28 cellular contexts compared by ENCODE assay signal in the genomic region with DNA sequence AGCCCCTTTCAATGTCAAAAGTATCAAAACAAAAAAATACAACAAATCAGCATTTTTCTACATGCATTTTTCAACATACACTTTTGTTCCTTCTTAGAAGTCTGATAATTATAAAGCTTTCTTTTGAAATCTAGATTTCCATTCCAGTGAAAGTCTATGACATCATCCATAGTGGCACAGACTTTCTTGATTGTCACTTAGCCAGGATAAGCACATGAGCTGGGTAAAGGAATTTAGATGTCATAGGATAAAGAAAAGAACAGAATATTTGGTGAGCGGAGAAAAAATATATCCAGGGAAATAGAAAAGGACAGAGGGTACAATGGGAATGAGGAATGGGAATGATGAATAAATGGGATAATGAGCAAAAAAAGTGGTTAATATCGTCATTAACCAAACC. TPM values are rescaled to one million over a fixed set of nuclear protein-coding genes. Genes with fewer than 3 reads are reported as not detected.
A peak's percentile ranks its signal among the peaks of the same experiment; 100 is the strongest.
DNase-seq lines count a peak whose midpoint lies in the region; ATAC-seq, FAIRE-seq and TF ChIP-seq lines count a peak whose summit lies in the region.
"Had no signal": no experiment of that assay in that cellular context is flagged by ENCODE, and none has a peak within 500 bp of the region (broad histone marks: within the 10 kb centered on the region; RNA-seq: fewer than 3 reads in every experiment).

No MANE protein-coding gene starts in this region.

- TF ChIP-seq POLR2A in HepG2 (IDR thresholded peaks at IDR 0.05; ENCODE audit: insufficient read depth in 1 of 2, low read depth in 2 of 2, low read length in 2 of 2) = no peak
- no peak for TF ChIP-seq POLR2A in right lobe of liver (IDR thresholded peaks at IDR 0.05)

- DNase-seq in HepG2 (ENCODE audit: low spot score) (no peak), right lobe of liver (no peak), chondrocyte (ENCODE audit: low spot score) (no peak), osteoblast (ENCODE audit: insufficient read length, low spot score, missing footprints) (no peak), neural progenitor cell (ENCODE audit: low spot score) (no peak), NCI-H226 (no peak), NCI-H1092 treated with DMSO at 0.1 percent for 48 hours (lab: John Stamatoyannopoulos, UW) (no peak)
- DNase-seq in activated CD4-positive, CD25-positive, alpha-beta regulatory T cell treated with anti-CD3 and anti-CD28 coated beads, Interleukin-2, amount 50 U/mL, for 72 hours = no peak
- DNase-seq: ACHN, BE2C, Calu3, DMS153, GOT3, NCI-H1048, NCI-H1417 treated with DMSO at 0.1 percent for 48 hours, NCI-H1694 treated with DMSO at 0.1 percent for 48 hours, NCI-H2081, NCI-H2227 treated with DMSO at 0.1 percent for 48 hours, NCI-H510A, NCI-H69, Peyer's patch, SHP77 treated with DMSO at 0.1 percent for 48 hours had no signal

- H4K20me1 ChIP-seq in HepG2 (ENCODE audit: insufficient read depth, low read length) (no peaks in the 10 kb centered on the region), osteoblast (ENCODE audit: insufficient read depth, low read length) (no peaks in the 10 kb centered on the region), neural progenitor cell (ENCODE audit: low read depth) (no peaks in the 10 kb centered on the region)

- no peaks in the 10 kb centered on the region for H3K27me3 ChIP-seq in HepG2 (ENCODE audit: control insufficient read depth in 1 of 2, insufficient read depth in 2 of 2, low read length in 2 of 2)
- H3K27me3 ChIP-seq in right lobe of liver = no peaks in the 10 kb centered on the region
- no peaks in the 10 kb centered on the region for H3K27me3 ChIP-seq in osteoblast (ENCODE audit: insufficient read depth, low read length)
- no peaks in the 10 kb centered on the region for H3K27me3 ChIP-seq in neural progenitor cell
- H3K27me3 ChIP-seq: BE2C, Peyer's patch had no signal

- no TSS peak for BruUV-seq in HepG2 (replicated peaks; lab: Mats Ljungman, UMichigan)

- FAIRE-seq in HepG2 (lab: Jason Lieb, UNC) = no peak
- FAIRE-seq: GM18507 had no signal

- H3K4me3 ChIP-seq in HepG2 (replicated peaks in 1 of 3; ENCODE audit: insufficient read depth in 1 of 3, low read depth in 2 of 3, low read length in 3 of 3) (no peak overlapping the region), right lobe of liver (no peak overlapping the region), osteoblast (ENCODE audit: insufficient read depth, low read length) (peak overlapping the region; percentile 17), neural progenitor cell (no peak overlapping the region)
- H3K4me3 ChIP-seq: HAP-1, Peyer's patch had no signal

- H2AFZ ChIP-seq in HepG2 (ENCODE audit: low read length) (no peak overlapping the region), osteoblast (ENCODE audit: low read length) (no peak overlapping the region), neural progenitor cell (replicated peaks) (no peak overlapping the region)

- no peak for TF ChIP-seq CTCF in HepG2 (CRISPR knock-in tag; IDR thresholded peaks at IDR 0.05)
- TF ChIP-seq CTCF in right lobe of liver (IDR thresholded peaks at IDR 0.05) = no peak
- TF ChIP-seq CTCF in chondrocyte (IDR thresholded peaks at IDR 0.05) = no peak
- no peak for TF ChIP-seq CTCF in osteoblast (IDR thresholded peaks at IDR 0.05; ENCODE audit: extremely low read depth, low read depth, low read length)
- TF ChIP-seq CTCF in neural progenitor cell (IDR thresholded peaks at IDR 0.05) = no peak

- in situ Hi-C loops in HepG2 (cut with HindIII; ENCODE audit: extremely low pct_ligation_motif_present, low pct_unique_long_range_greater_than_20kb) = no loop called here

- WGBS in HepG2 (ENCODE audit: low lambda C conversion rate) = 48% methylated on average over 2 of the region's 2 CpGs
- WGBS in right lobe of liver (ENCODE audit: insufficient coverage, low coverage, low lambda C conversion rate, missing lambda C conversion rate) = 83% methylated on average over 2 of the region's 2 CpGs

- H3K79me2 ChIP-seq in HepG2 (ENCODE audit: insufficient read depth, low read length) (no peaks in the 10 kb centered on the region), osteoblast (ENCODE audit: insufficient read depth, low read length) (no peaks in the 10 kb centered on the region), neural progenitor cell (ENCODE audit: low read depth) (no peaks in the 10 kb centered on the region)

- POLR2A ChIA-PET in HepG2 (lab: Yijun Ruan, JAX) = no interaction called here

- H3K27me3 Mint-ChIP-seq in chondrocyte (ENCODE audit: low read depth) (no peaks in the 10 kb centered on the region), neural progenitor cell (ENCODE audit: insufficient read depth, low read depth) (no peaks in the 10 kb centered on the region)
- H3K27me3 Mint-ChIP-seq: IgD-negative memory B cell had no signal

- H3K4me1 ChIP-seq in HepG2 (ENCODE audit: insufficient read depth, low read length) (no peaks in the 10 kb centered on the region), right lobe of liver (no peaks in the 10 kb centered on the region), osteoblast (ENCODE audit: insufficient read depth, low read length) (peaks cover 6% of the 10 kb centered on the region), neural progenitor cell (no peaks in the 10 kb centered on the region)
- H3K4me1 ChIP-seq: BE2C, Peyer's patch had no signal

- H3K27ac ChIP-seq in HepG2 (ENCODE audit: extremely low read length, insufficient read depth, low read length) (no peak overlapping the region), right lobe of liver (no peak overlapping the region), osteoblast (ENCODE audit: low read depth, low read length) (peak overlapping the region; percentile 18), neural progenitor cell (no peak overlapping the region)
- H3K27ac ChIP-seq: 22Rv1, Peyer's patch had no signal

- H3K9me3 Mint-ChIP-seq in chondrocyte (ENCODE audit: low read depth) (peaks cover 6% of the 10 kb centered on the region), neural progenitor cell (peaks cover 3% of the 10 kb centered on the region)
- H3K9me3 Mint-ChIP-seq: IgD-negative memory B cell had no signal

- H3K36me3 Mint-ChIP-seq in chondrocyte (ENCODE audit: low read depth) (no peaks in the 10 kb centered on the region), neural progenitor cell (no peaks in the 10 kb centered on the region)
- H3K36me3 Mint-ChIP-seq: IgD-negative memory B cell had no signal

- H3K4me3 Mint-ChIP-seq in chondrocyte (ENCODE audit: unreplicated experiment) (peak overlapping the region; percentile 35), neural progenitor cell (no peak overlapping the region)
- H3K4me3 Mint-ChIP-seq: IgD-negative memory B cell had no signal

- H3K9me3 ChIP-seq in HepG2 (ENCODE audit: low read length) (no peaks in the 10 kb centered on the region), right lobe of liver (no peaks in the 10 kb centered on the region), osteoblast (ENCODE audit: low read depth, low read length) (no peaks in the 10 kb centered on the region), neural progenitor cell (ENCODE audit: low read depth) (no peaks in the 10 kb centered on the region)
- H3K9me3 ChIP-seq: BE2C, HAP-1, Peyer's patch had no signal

- H3K4me1 Mint-ChIP-seq in chondrocyte (ENCODE audit: low read depth) = peaks cover 41% of the 10 kb centered on the region
- H3K4me1 Mint-ChIP-seq in neural progenitor cell = no peaks in the 10 kb centered on the region
- H3K4me1 Mint-ChIP-seq: IgD-negative memory B cell had no signal

- intact Hi-C loops in HepG2 (cut with micrococcal nuclease; ENCODE audit: unreplicated experiment) (no loop called here), right lobe of liver (cut with DNase I) (no loop called here)

- H3K4me2 ChIP-seq in HepG2 (ENCODE audit: low read depth, low read length) (no peak overlapping the region), osteoblast (ENCODE audit: insufficient read depth, low read length) (peak overlapping the region; percentile 46), neural progenitor cell (no peak overlapping the region)

- no peak overlapping the region for H3K9ac ChIP-seq in HepG2 (ENCODE audit: insufficient read depth, low read depth, low read length)
- no peak overlapping the region for H3K9ac ChIP-seq in neural progenitor cell

- H3K27ac Mint-ChIP-seq in chondrocyte (ENCODE audit: unreplicated experiment) (peak overlapping the region; percentile 84), neural progenitor cell (no peak overlapping the region)
- H3K27ac Mint-ChIP-seq: IgD-negative memory B cell had no signal

- TF ChIP-seq EP300 in HepG2 (IDR thresholded peaks at IDR 0.05; ENCODE audit: low read depth in 2 of 2, low read length in 2 of 2) = no peak
- TF ChIP-seq EP300 in HepG2 (CRISPR knock-in tag; IDR thresholded peaks at IDR 0.05; ENCODE audit: borderline replicate concordance) = no peak

- CTCF ChIA-PET in HepG2 (lab: Yijun Ruan, JAX; ENCODE audit: low intra/inter-chr PET ratio, low total read pairs) = no interaction called here

- ATAC-seq in HepG2 (no peak), right lobe of liver (no peak)

- H3K36me3 ChIP-seq in HepG2 (replicated peaks in 1 of 2; ENCODE audit: control insufficient read depth in 1 of 2, insufficient read depth in 2 of 2, low read length in 2 of 2) (no peaks in the 10 kb centered on the region), right lobe of liver (no peaks in the 10 kb centered on the region), osteoblast (ENCODE audit: insufficient read depth, low read length) (no peaks in the 10 kb centered on the region), neural progenitor cell (no peaks in the 10 kb centered on the region)
- H3K36me3 ChIP-seq: BE2C, HAP-1, Peyer's patch had no signal

- TF ChIP-seq RAD21 in HepG2 (CRISPR knock-in tag; IDR thresholded peaks at IDR 0.05) = no peak

- H3F3A ChIP-seq in neural progenitor cell (ENCODE audit: low read depth) = no peaks in the 10 kb centered on the region

RNA-seq across cellular contexts. Expression of a gene that starts 15.1 kb away (rescaled TPM):
- total RNA-seq in HepG2 (2016; rRNA removed; fragmentation: Illumina TruSeq; extraction: Trizol) (not detected in 2 replicates), right lobe of liver (under 1 TPM in 4 of 6 experiments, not detected in 2; 0.07 to 0.74 (median 0.46) TPM), chondrocyte (2.3 to 3.2 TPM (median 3.0 TPM) in 3 replicates), osteoblast (8.3 and 9.8 TPM in 2 replicates), neural progenitor cell (ENCODE audit: low replicate concordance) (17.7 and 21.1 TPM in 2 replicates)
- total RNA-seq in HepG2 (2016; cell fraction: cytosol; rRNA removed; fragmentation: Illumina TruSeq; extraction: Trizol; ENCODE audit: low read depth) = not detected in 2 replicates
- not detected in 2 replicates for total RNA-seq in HepG2 (2016; cell fraction: insoluble cytoplasmic fraction; rRNA removed; fragmentation: Illumina TruSeq; extraction: Trizol)
- not detected in 2 replicates for total RNA-seq in HepG2 (2016; cell fraction: membrane; rRNA removed; fragmentation: Illumina TruSeq; extraction: Trizol)
- total RNA-seq in HepG2 (2016; cell fraction: nucleus; rRNA removed; fragmentation: Illumina TruSeq; extraction: Trizol) = not detected in 2 replicates
- polyA plus RNA-seq in HepG2 (2011; rRNA removed) = not detected in 2 replicates
- not detected in 2 replicates for polyA plus RNA-seq in HepG2 (2011; cell fraction: cytosol; rRNA removed)
- polyA plus RNA-seq in HepG2 (2011; cell fraction: nucleus; rRNA removed) = not detected in 2 replicates
- polyA plus RNA-seq in HepG2 (2012) = not detected in 2 replicates
- not detected in 2 replicates for polyA plus RNA-seq in HepG2 (2016; cell fraction: cytosol; fragmentation: Illumina TruSeq; extraction: Trizol; ENCODE audit: low read depth)
- not detected in 2 replicates for polyA plus RNA-seq in HepG2 (2016; cell fraction: insoluble cytoplasmic fraction; fragmentation: Illumina TruSeq; extraction: Trizol; ENCODE audit: low read depth)
- not detected in 2 replicates for polyA plus RNA-seq in HepG2 (2016; cell fraction: membrane; fragmentation: Illumina TruSeq; extraction: Trizol; ENCODE audit: low read depth)
- not detected in 2 replicates for polyA plus RNA-seq in HepG2 (2016; cell fraction: nucleus; fragmentation: Illumina TruSeq; extraction: Trizol; ENCODE audit: insufficient read depth, low read depth)
- not detected in 2 replicates for polyA minus RNA-seq in HepG2 (2011; rRNA and poly(A)+ RNA removed; ENCODE audit: low replicate concordance)
- polyA minus RNA-seq in HepG2 (2011; cell fraction: cytosol; rRNA and poly(A)+ RNA removed) = not detected in 2 replicates
- not detected in 2 replicates for polyA minus RNA-seq in HepG2 (2011; cell fraction: nucleus; rRNA and poly(A)+ RNA removed)
- total RNA-seq: Calu3, G401, OCI-LY7 had no signal
- polyA plus RNA-seq: IgD-negative memory B cell had no signal
